In the genomic region with DNA sequence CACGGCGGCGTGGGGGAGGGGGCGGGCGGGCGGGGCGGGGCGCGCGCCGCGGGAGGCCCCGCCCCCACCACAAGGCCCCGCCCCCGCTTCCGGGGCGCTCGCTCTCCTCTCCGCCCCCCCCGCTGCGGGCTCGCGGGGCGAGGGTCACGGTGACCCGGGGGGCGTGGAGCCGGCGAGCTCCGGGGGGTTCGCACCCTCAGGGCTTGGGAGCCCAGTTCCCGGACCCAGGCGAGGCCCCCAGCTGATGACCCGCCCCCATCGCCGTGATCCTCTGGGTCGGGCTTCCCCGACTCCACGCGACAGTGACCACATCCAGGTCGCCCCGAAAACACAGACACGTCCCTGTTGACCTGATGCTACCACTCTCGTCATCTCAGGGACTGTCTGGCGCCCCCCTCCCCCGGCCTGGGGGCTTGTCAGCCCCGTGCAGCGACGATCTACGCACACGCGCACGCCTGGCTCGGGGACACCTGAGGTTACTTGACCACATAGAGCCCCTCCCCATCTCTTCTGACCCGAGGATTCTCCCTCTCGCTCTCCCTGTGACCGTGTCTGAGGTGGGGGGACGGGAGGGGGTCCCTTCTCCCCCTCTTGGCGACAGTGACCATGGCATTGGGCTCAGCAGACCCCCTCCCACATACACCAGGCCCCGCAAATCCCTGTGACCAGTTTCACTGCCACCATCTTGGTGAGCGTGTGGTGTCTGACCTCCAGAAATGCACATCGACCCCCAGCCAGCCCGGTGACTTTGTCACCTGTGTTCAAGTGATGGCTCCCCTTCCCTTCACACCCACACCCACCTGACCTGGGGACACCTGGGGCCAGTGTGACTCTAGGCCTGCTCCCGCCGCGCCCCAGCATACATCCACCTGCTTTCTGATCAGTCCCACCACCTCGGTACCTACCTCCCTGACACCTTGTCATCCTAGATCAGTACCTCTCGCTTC, we compare ENCODE assay signal across 1 cellular context.
A peak's percentile ranks its signal among the peaks of the same experiment; 100 is the strongest.
TF ChIP-seq lines count a peak whose summit lies in the region.

No MANE protein-coding gene starts in this region.

TF ChIP-seq in IMR-90, 13 proteins besides CTCF, POLR2A, EP300 and RAD21 (continued from another document):
- no peak for TF ChIP-seq CHD1 (IDR thresholded peaks at IDR 0.05; ENCODE audit: low read depth, low read length)
- TF ChIP-seq NFE2L2 (IDR thresholded peaks at IDR 0.05; ENCODE audit: low read depth, low read length): no peak
- no peak for TF ChIP-seq CEBPB (IDR thresholded peaks at IDR 0.05; ENCODE audit: low read depth, low read length)
- no peak for TF ChIP-seq RCOR1 (IDR thresholded peaks at IDR 0.05; ENCODE audit: insufficient replicate concordance, low read length)
- TF ChIP-seq, protein P1, sequence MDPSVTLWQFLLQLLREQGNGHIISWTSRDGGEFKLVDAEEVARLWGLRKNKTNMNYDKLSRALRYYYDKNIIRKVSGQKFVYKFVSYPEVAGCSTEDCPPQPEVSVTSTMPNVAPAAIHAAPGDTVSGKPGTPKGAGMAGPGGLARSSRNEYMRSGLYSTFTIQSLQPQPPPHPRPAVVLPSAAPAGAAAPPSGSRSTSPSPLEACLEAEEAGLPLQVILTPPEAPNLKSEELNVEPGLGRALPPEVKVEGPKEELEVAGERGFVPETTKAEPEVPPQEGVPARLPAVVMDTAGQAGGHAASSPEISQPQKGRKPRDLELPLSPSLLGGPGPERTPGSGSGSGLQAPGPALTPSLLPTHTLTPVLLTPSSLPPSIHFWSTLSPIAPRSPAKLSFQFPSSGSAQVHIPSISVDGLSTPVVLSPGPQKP (IDR thresholded peaks at IDR 0.05; ENCODE audit: borderline replicate concordance, low read depth, low read length): no peak
- TF ChIP-seq FOS (IDR thresholded peaks at IDR 0.05; ENCODE audit: low read depth, low read length): no peak
- TF ChIP-seq SMC3 (IDR thresholded peaks at IDR 0.05; ENCODE audit: low read depth, low read length): no peak
- 0 out of 2 replicates have a peak, but pooled peaks have one; percentile 44 for TF ChIP-seq MXI1 (IDR thresholded peaks at IDR 0.05; ENCODE audit: borderline replicate concordance, low read depth, low read length)
- TF ChIP-seq, protein P2, sequence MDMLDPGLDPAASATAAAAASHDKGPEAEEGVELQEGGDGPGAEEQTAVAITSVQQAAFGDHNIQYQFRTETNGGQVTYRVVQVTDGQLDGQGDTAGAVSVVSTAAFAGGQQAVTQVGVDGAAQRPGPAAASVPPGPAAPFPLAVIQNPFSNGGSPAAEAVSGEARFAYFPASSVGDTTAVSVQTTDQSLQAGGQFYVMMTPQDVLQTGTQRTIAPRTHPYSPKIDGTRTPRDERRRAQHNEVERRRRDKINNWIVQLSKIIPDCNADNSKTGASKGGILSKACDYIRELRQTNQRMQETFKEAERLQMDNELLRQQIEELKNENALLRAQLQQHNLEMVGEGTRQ (IDR thresholded peaks at IDR 0.05; ENCODE audit: low read depth, low read length): no peak
- TF ChIP-seq RFX5 (IDR thresholded peaks at IDR 0.05; ENCODE audit: low read depth, low read length): no peak
- TF ChIP-seq BHLHE40 (IDR thresholded peaks at IDR 0.05; ENCODE audit: low read depth, low read length): 0 out of 2 replicates have a peak, but pooled peaks have one; percentile 28
